ENCODE assay signal across 17 cellular contexts in the genomic region with DNA sequence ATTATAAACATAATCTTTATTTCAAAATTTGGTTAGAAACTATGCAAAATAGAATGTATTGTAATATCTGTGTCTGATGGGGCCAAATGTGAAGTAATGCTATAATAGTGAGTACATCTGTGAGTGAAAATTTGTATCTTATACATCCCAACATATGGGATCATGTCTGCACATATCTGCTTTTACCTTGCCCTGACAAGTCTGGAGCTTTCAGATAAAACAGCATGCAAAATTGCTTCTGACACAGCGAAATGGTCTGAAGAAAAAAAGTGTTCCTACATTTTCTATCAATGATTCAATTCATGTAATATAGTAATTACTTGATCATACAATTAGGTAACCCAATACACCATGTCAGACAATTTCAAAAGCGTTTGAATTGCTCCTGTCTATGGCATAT.
"Had no signal": no experiment of that assay in that cellular context is flagged by ENCODE, and none has a peak within 500 bp of the region (broad histone marks: within the 10 kb centered on the region; RNA-seq: fewer than 3 reads in every experiment).

No MANE protein-coding gene starts in this region.

- H3K27ac ChIP-seq: gastrocnemius medialis, heart right ventricle, ovary, right atrium auricular region, stomach, thoracic aorta had no signal

- H3K4me1 ChIP-seq: right atrium auricular region, stomach had no signal

- DNase-seq: effector memory CD8-positive, alpha-beta T cell; gastrocnemius medialis; heart right ventricle; hypothalamus; natural killer cell; ovary; small intestine; stimulated activated CD4-positive, alpha-beta T cell treated with anti-CD3 and anti-CD28 coated beads, Interleukin-12 subunit alpha, Interleukin-12 subunit beta, amount 100 ng/mL, for 4 hours; stimulated activated naive CD4-positive, alpha-beta T cell; stomach; substantia nigra; trophoblast cell had no signal

- H3K36me3 ChIP-seq: gastrocnemius medialis, heart right ventricle, ovary, right atrium auricular region, stomach, thoracic aorta had no signal

- FAIRE-seq: colon, islet of Langerhans, small intestine had no signal

- ATAC-seq: effector memory CD8-positive, alpha-beta T cell; gastrocnemius medialis; heart right ventricle; left lobe of liver; natural killer cell had no signal

- H3K4me3 ChIP-seq: gastrocnemius medialis, heart right ventricle, ovary, right atrium auricular region, stomach, thoracic aorta had no signal

- H3K9me3 ChIP-seq: gastrocnemius medialis, heart right ventricle, ovary, right atrium auricular region, stomach, thoracic aorta had no signal

- H3K27me3 ChIP-seq: gastrocnemius medialis, heart right ventricle, ovary, right atrium auricular region, stomach had no signal
